In genomic region chr5:15533124-15533893, GRCh38 we compare ENCODE assay signal across 23 cellular contexts. TPM values are rescaled to one million over a fixed set of nuclear protein-coding genes. Genes with fewer than 3 reads are reported as not detected.
DNase-seq lines count a peak whose midpoint lies in the region; ATAC-seq, FAIRE-seq and TF ChIP-seq lines count a peak whose summit lies in the region.
"Had no signal": no experiment of that assay in that cellular context is flagged by ENCODE, and none has a peak within 500 bp of the region (broad histone marks: within the 10 kb centered on the region; RNA-seq: fewer than 3 reads in every experiment).

No MANE protein-coding gene starts in this region.

- H3F3A ChIP-seq in SK-N-SH (replicated peaks; ENCODE audit: insufficient read depth) = no peaks in the 10 kb centered on the region

- H3K4me1 ChIP-seq in SK-N-SH (ENCODE audit: control insufficient read depth in 1 of 2, insufficient read depth in 2 of 2, low read depth in 1 of 2, low read length in 1 of 2) = peaks cover 0 to 16% of the 10 kb centered on the region in 2 experiments; a peak in 2 of 4 replicates

- H3K9me3 ChIP-seq in SK-N-SH = no peaks in the 10 kb centered on the region
- H3K9me3 ChIP-seq: tibial nerve had no signal

- no peaks in the 10 kb centered on the region for H3K27me3 ChIP-seq in SK-N-SH (ENCODE audit: insufficient read depth)
- H3K27me3 ChIP-seq: tibial nerve had no signal

- no peak for TF ChIP-seq EP300 in SK-N-SH (IDR thresholded peaks at IDR 0.05; ENCODE audit: borderline replicate concordance in 1 of 2, low read depth in 1 of 2, low read length in 1 of 2)

- no peaks in the 10 kb centered on the region for H3K36me3 ChIP-seq in SK-N-SH (replicated peaks in 1 of 2; ENCODE audit: control insufficient read depth in 1 of 2, insufficient read depth in 2 of 2, low read length in 1 of 2)

- H3K4me3 ChIP-seq in SK-N-SH (ENCODE audit: low read depth in 2 of 2, low read length in 1 of 2) = no peak overlapping the region
- H3K4me3 ChIP-seq in cardiac fibroblast (replicated peaks in 1 of 2; ENCODE audit: low read depth in 2 of 2, low read length in 2 of 2) = no peak overlapping the region
- H3K4me3 ChIP-seq: skin epidermis, tibial nerve had no signal

- no peak overlapping the region for H3K4me3 Mint-ChIP-seq in nephron progenitor cell
- H3K4me3 Mint-ChIP-seq: activated naive CD4-positive, alpha-beta T cell treated with anti-CD3 and anti-CD28 coated beads for 36 hours; CD4-positive, alpha-beta T cell; IgD-negative memory B cell; memory B cell; stimulated activated effector memory CD8-positive, alpha-beta T cell treated with anti-CD3 and anti-CD28 coated beads, Interleukin-12 subunit alpha, Interleukin-12 subunit beta, amount 100 ng/mL, for 72 hours had no signal

- peak; percentile 68 for ATAC-seq in SK-N-SH treated with all-trans-retinoic acid at 6 μM for 48 hours
- ATAC-seq: HCT116; stimulated activated effector memory CD8-positive, alpha-beta T cell treated with anti-CD3 and anti-CD28 coated beads, Interleukin-12 subunit alpha, Interleukin-12 subunit beta, amount 100 ng/mL, for 72 hours had no signal

- H2AFZ ChIP-seq in SK-N-SH (ENCODE audit: low read depth) = no peak overlapping the region

- peaks cover 63% of the 10 kb centered on the region for H3K36me3 Mint-ChIP-seq in nephron progenitor cell (ENCODE audit: low read depth)
- H3K36me3 Mint-ChIP-seq: IgD-negative memory B cell; memory B cell; stimulated activated effector memory CD8-positive, alpha-beta T cell treated with anti-CD3 and anti-CD28 coated beads, Interleukin-12 subunit alpha, Interleukin-12 subunit beta, amount 100 ng/mL, for 72 hours had no signal

- CTCF ChIA-PET in SK-N-SH (lab: Yijun Ruan, JAX) = no interaction called here

- H4K20me1 ChIP-seq in SK-N-SH (ENCODE audit: insufficient read depth) = no peaks in the 10 kb centered on the region

- H3K79me2 ChIP-seq in SK-N-SH (ENCODE audit: insufficient read depth) = peaks cover 19% of the 10 kb centered on the region; the same call in 1 of the 2 replicates

- DNase-seq in SK-N-SH (no peak), cardiac fibroblast (ENCODE audit: low read depth in 2 of 2) (peak; percentile 72 to 83), hepatic stellate cell (ENCODE audit: low spot score) (peak; percentile 21), HTR-8/SVneo (ENCODE audit: insufficient read length, low spot score) (no peak), NCI-H2171 treated with DMSO at 0.1 percent for 48 hours (lab: John Stamatoyannopoulos, UW) (no peak), mesenteric fat pad (ENCODE audit: low spot score) (no peak), nephron progenitor cell (no peak)
- DNase-seq: activated CD4-positive, alpha-beta T cell treated with anti-CD3 and anti-CD28 coated beads for 48 hours; activated naive CD4-positive, alpha-beta T cell treated with anti-CD3 and anti-CD28 coated beads for 36 hours; CD4-positive, alpha-beta T cell; effector CD8-positive, alpha-beta T cell; NCI-H1092; NCI-H2227 treated with DMSO at 0.1 percent for 48 hours; SHP77 had no signal

- H3K4me1 Mint-ChIP-seq in nephron progenitor cell = peaks cover 13% of the 10 kb centered on the region
- H3K4me1 Mint-ChIP-seq: IgD-negative memory B cell; memory B cell; stimulated activated effector memory CD8-positive, alpha-beta T cell treated with anti-CD3 and anti-CD28 coated beads, Interleukin-12 subunit alpha, Interleukin-12 subunit beta, amount 100 ng/mL, for 72 hours had no signal

- WGBS in SK-N-SH (ENCODE audit: low lambda C conversion rate) = 77% methylated on average over 5 of the region's 5 CpGs

- H3K4me2 ChIP-seq in SK-N-SH = no peak overlapping the region

- FAIRE-seq in HTR-8/SVneo (lab: Jason Lieb, UNC) = no peak
- FAIRE-seq: GM12892 had no signal

- no peak for TF ChIP-seq RAD21 in SK-N-SH (IDR thresholded peaks at IDR 0.05; ENCODE audit: low read length)

- TF ChIP-seq CTCF in SK-N-SH (IDR thresholded peaks at IDR 0.05) (no peak), cardiac fibroblast (IDR thresholded peaks at IDR 0.05; ENCODE audit: low read depth, low read length) (no peak), nephron progenitor cell (IDR thresholded peaks at IDR 0.05) (no peak)

- H3K9me2 ChIP-seq in SK-N-SH = no peaks in the 10 kb centered on the region

- H3K27ac Mint-ChIP-seq in nephron progenitor cell = no peak overlapping the region
- H3K27ac Mint-ChIP-seq: activated naive CD4-positive, alpha-beta T cell treated with anti-CD3 and anti-CD28 coated beads for 36 hours; CD4-positive, alpha-beta T cell; IgD-negative memory B cell; memory B cell; stimulated activated effector memory CD8-positive, alpha-beta T cell treated with anti-CD3 and anti-CD28 coated beads, Interleukin-12 subunit alpha, Interleukin-12 subunit beta, amount 100 ng/mL, for 72 hours had no signal

- H3K27me3 Mint-ChIP-seq in nephron progenitor cell (ENCODE audit: low read depth, poor library complexity) = peaks cover 7% of the 10 kb centered on the region
- H3K27me3 Mint-ChIP-seq: CD4-positive, alpha-beta T cell; IgD-negative memory B cell; memory B cell had no signal

- no peak overlapping the region for H3K9ac ChIP-seq in SK-N-SH

- peaks cover 41% of the 10 kb centered on the region for H3K9me3 Mint-ChIP-seq in nephron progenitor cell

- 0 out of 4 replicates have a peak overlapping the region, but pooled peaks of 1 of the 2 experiments have one; percentile 30 for H3K27ac ChIP-seq in SK-N-SH (ENCODE audit: low read depth in 2 of 2, low read length in 1 of 2)
- H3K27ac ChIP-seq: 22Rv1 had no signal

- POLR2A ChIA-PET in SK-N-SH (lab: Yijun Ruan, JAX) = no interaction called here

TF ChIP-seq in SK-N-SH treated with all-trans-retinoic acid at 6 μM for 48 hours, 23 proteins besides CTCF, POLR2A, EP300 and RAD21 (continues in another document):
- no peak for TF ChIP-seq RARB (CRISPR knock-in tag; IDR thresholded peaks at IDR 0.05)
- no peak for TF ChIP-seq GLIS3 (CRISPR knock-in tag; IDR thresholded peaks at IDR 0.05)
- TF ChIP-seq TCF4 (CRISPR knock-in tag; IDR thresholded peaks at IDR 0.05; ENCODE audit: borderline replicate concordance) = no peak
- TF ChIP-seq CSRNP3 (CRISPR knock-in tag; IDR thresholded peaks at IDR 0.05) = no peak
- no peak for TF ChIP-seq POU6F1 (CRISPR knock-in tag; IDR thresholded peaks at IDR 0.05; ENCODE audit: borderline replicate concordance, low read depth)

TF ChIP-seq in SK-N-SH, 30 proteins besides CTCF, POLR2A, EP300 and RAD21:
- TF ChIP-seq CHD2 (IDR thresholded peaks at IDR 0.05; ENCODE audit: low read length, partially characterized antibody) = no peak
- TF ChIP-seq USF2 (IDR thresholded peaks at IDR 0.05; ENCODE audit: borderline replicate concordance, low read depth, low read length) = no peak
- no peak for TF ChIP-seq USF1 (IDR thresholded peaks at IDR 0.05; ENCODE audit: borderline replicate concordance, low read depth)
- TF ChIP-seq MXI1 (IDR thresholded peaks at IDR 0.05; ENCODE audit: low read depth, low read length) = no peak
- TF ChIP-seq RCOR1 (IDR thresholded peaks at IDR 0.05; ENCODE audit: low read length) = no peak
- no peak for TF ChIP-seq ZBTB33 (IDR thresholded peaks at IDR 0.05; ENCODE audit: borderline replicate concordance, low read depth)
- TF ChIP-seq GATA2 (CRISPR knock-in tag; IDR thresholded peaks at IDR 0.05) = no peak
- no peak for TF ChIP-seq MEF2A (IDR thresholded peaks at IDR 0.05; ENCODE audit: borderline replicate concordance, low read depth)
- TF ChIP-seq MAX (IDR thresholded peaks at IDR 0.05; ENCODE audit: low read depth) = no peak
- TF ChIP-seq GABPA (IDR thresholded peaks at IDR 0.05; ENCODE audit: low read depth) = no peak
- TF ChIP-seq, protein P1, sequence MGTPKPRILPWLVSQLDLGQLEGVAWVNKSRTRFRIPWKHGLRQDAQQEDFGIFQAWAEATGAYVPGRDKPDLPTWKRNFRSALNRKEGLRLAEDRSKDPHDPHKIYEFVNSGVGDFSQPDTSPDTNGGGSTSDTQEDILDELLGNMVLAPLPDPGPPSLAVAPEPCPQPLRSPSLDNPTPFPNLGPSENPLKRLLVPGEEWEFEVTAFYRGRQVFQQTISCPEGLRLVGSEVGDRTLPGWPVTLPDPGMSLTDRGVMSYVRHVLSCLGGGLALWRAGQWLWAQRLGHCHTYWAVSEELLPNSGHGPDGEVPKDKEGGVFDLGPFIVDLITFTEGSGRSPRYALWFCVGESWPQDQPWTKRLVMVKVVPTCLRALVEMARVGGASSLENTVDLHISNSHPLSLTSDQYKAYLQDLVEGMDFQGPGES (IDR thresholded peaks at IDR 0.05; ENCODE audit: low read depth, low read length) = no peak

RNA-seq across cellular contexts. Expression of gene FBXL7, which starts 33.3 kb away (rescaled TPM):
- 6.3 and 7.0 TPM in 2 replicates for polyA plus RNA-seq in SK-N-SH (2012; rRNA removed)
- 4.8 and 6.2 TPM in 2 replicates for polyA plus RNA-seq in SK-N-SH (2012; cell fraction: cytosol; rRNA removed)
- 13.9 and 18.0 TPM in 2 replicates for polyA plus RNA-seq in SK-N-SH (2012; cell fraction: nucleus; rRNA removed)
- 12.2 TPM for total RNA-seq in mesenteric fat pad
- total RNA-seq: activated naive CD4-positive, alpha-beta T cell treated with anti-CD3 and anti-CD28 coated beads for 36 hours; CD4-positive, alpha-beta T cell had no signal
- polyA plus RNA-seq: IgD-negative memory B cell had no signal

Comparison
In these comparisons a context has a peak if more than half of its experiments do, and no peak if none do; other contexts are left out.
1. DNase-seq: peak in cardiac fibroblast (2 of 2) and hepatic stellate cell (single experiment); none in SK-N-SH (single experiment), HTR-8/SVneo (single experiment), NCI-H2171 treated with DMSO at 0.1 percent for 48 hours (single experiment), mesenteric fat pad (single experiment) and nephron progenitor cell (single experiment).